Comparison of ENCODE assay signal across 36 cellular contexts in the genomic region with DNA sequence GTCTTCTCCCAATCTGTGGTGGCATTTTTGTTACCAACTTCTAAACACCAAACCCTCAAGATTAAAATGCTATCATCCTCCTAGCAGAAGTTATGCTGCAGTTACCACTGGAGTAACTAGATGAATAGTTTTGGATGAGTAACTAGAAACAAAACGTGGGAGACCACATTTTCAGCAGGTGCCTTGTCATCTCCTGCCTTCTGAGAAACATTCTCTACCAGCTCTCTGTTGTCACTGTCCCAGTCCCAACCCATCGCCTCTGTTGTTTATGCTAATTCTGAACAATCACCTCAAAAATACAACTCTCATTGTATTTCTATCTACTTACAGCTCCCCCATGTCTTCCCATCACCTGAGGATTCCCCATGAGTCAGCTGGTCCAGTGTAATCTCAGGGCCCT.
"Had no signal": no experiment of that assay in that cellular context is flagged by ENCODE, and none has a peak within 500 bp of the region (broad histone marks: within the 10 kb centered on the region; RNA-seq: fewer than 3 reads in every experiment).

No MANE protein-coding gene starts in this region.

- H3K4me3 ChIP-seq: adrenal gland, ascending aorta, body of pancreas, breast epithelium, cardiac muscle cell had no signal

- H3K9me3 ChIP-seq: adrenal gland, ascending aorta, body of pancreas, breast epithelium had no signal

- H3K4me1 Mint-ChIP-seq: activated naive CD4-positive, alpha-beta T cell treated with anti-CD3 and anti-CD28 coated beads, Interleukin-2, amount 10 ng/mL, durations not matched to agents 7 days and 5 days; activated naive CD4-positive, alpha-beta T cell treated with anti-CD3 and anti-CD28 coated beads, Interleukin-2, amount 50 U/mL, for 24 hours; activated naive CD8-positive, alpha-beta T cell treated with anti-CD3 and anti-CD28 coated beads for 36 hours; activated naive CD8-positive, alpha-beta T cell treated with anti-CD3 and anti-CD28 coated beads, Interleukin-2, amount 10 ng/mL, durations not matched to agents 7 days and 5 days; activated naive CD8-positive, alpha-beta T cell treated with anti-CD3 and anti-CD28 coated beads, Interleukin-2, amount 50 U/mL, for 24 hours; activated T-helper 17 cell treated with anti-CD3 and anti-CD28 coated beads, Interleukin-2, amount 50 U/mL, for 72 hours; brain; central memory CD8-positive, alpha-beta T cell had no signal

- H3K36me3 Mint-ChIP-seq: activated naive CD4-positive, alpha-beta T cell treated with anti-CD3 and anti-CD28 coated beads, Interleukin-2, amount 10 ng/mL, durations not matched to agents 7 days and 5 days; activated naive CD4-positive, alpha-beta T cell treated with anti-CD3 and anti-CD28 coated beads, Interleukin-2, amount 50 U/mL, for 24 hours; activated naive CD8-positive, alpha-beta T cell; activated naive CD8-positive, alpha-beta T cell treated with anti-CD3 and anti-CD28 coated beads for 36 hours; activated naive CD8-positive, alpha-beta T cell treated with anti-CD3 and anti-CD28 coated beads, Interleukin-2, amount 10 ng/mL, durations not matched to agents 7 days and 5 days; brain had no signal

- H3K4me3 Mint-ChIP-seq: activated naive CD4-positive, alpha-beta T cell treated with anti-CD3 and anti-CD28 coated beads for 36 hours; activated naive CD4-positive, alpha-beta T cell treated with anti-CD3 and anti-CD28 coated beads, Interleukin-2, amount 10 ng/mL, durations not matched to agents 7 days and 5 days; activated naive CD4-positive, alpha-beta T cell treated with anti-CD3 and anti-CD28 coated beads, Interleukin-2, amount 50 U/mL, for 24 hours; activated naive CD8-positive, alpha-beta T cell; activated naive CD8-positive, alpha-beta T cell treated with anti-CD3 and anti-CD28 coated beads for 36 hours; activated naive CD8-positive, alpha-beta T cell treated with anti-CD3 and anti-CD28 coated beads, Interleukin-2, amount 10 ng/mL, durations not matched to agents 7 days and 5 days; activated naive CD8-positive, alpha-beta T cell treated with anti-CD3 and anti-CD28 coated beads, Interleukin-2, amount 50 U/mL, for 24 hours; activated T-cell treated with anti-CD3 and anti-CD28 coated beads, Interleukin-2, amount 50 U/mL, for 24 hours; activated T-cell treated with anti-CD3 and anti-CD28 coated beads, Interleukin-2, amount 50 U/mL, for 4 hours; activated T-cell treated with anti-CD3 and anti-CD28 coated beads, Interleukin-2, amount 50 U/mL, for 72 hours; activated T-helper 1 cell treated with anti-CD3 and anti-CD28 coated beads, Interleukin-12 subunit alpha, Interleukin-12 subunit beta, Interleukin-2, Interleukin-4 antibody, amounts not matched to agents 30 ng/mL and 10 ng/mL and 1 ng/mL, durations not matched to agents 14 hours and 24 hours and 36 hours; activated T-helper 17 cell treated with anti-CD3 and anti-CD28 coated beads, Interleukin-2, amount 50 U/mL, for 72 hours; brain; central memory CD8-positive, alpha-beta T cell had no signal

- ATAC-seq: activated naive CD4-positive, alpha-beta T cell treated with anti-CD3 and anti-CD28 coated beads, Interleukin-2, amount 50 U/mL, for 72 hours; activated naive CD8-positive, alpha-beta T cell treated with anti-CD3 and anti-CD28 coated beads, Interleukin-2, amount 50 U/mL, for 24 hours; activated T-cell treated with anti-CD3 and anti-CD28 coated beads, Interleukin-2, amount 50 U/mL, for 4 hours; activated T-cell treated with anti-CD3 and anti-CD28 coated beads, Interleukin-2, amount 50 U/mL, for 72 hours; activated T-helper 17 cell treated with anti-CD3 and anti-CD28 coated beads, Interleukin-2, amount 50 U/mL, for 72 hours; body of pancreas had no signal

- H3K27ac ChIP-seq: adrenal gland, ascending aorta, body of pancreas, brain microvascular endothelial cell, breast epithelium, cardiac muscle cell had no signal

- H3K36me3 ChIP-seq: adrenal gland, ascending aorta, brain microvascular endothelial cell, breast epithelium, cardiac muscle cell had no signal

- H3K4me1 ChIP-seq: adrenal gland, ascending aorta, body of pancreas, breast epithelium had no signal

- H3K27ac Mint-ChIP-seq: activated naive CD4-positive, alpha-beta T cell treated with anti-CD3 and anti-CD28 coated beads for 36 hours; activated naive CD4-positive, alpha-beta T cell treated with anti-CD3 and anti-CD28 coated beads, Interleukin-2, amount 10 ng/mL, durations not matched to agents 7 days and 5 days; activated naive CD4-positive, alpha-beta T cell treated with anti-CD3 and anti-CD28 coated beads, Interleukin-2, amount 50 U/mL, for 24 hours; activated naive CD4-positive, alpha-beta T cell treated with anti-CD3 and anti-CD28 coated beads, Interleukin-2, amount 50 U/mL, for 72 hours; activated naive CD8-positive, alpha-beta T cell; activated naive CD8-positive, alpha-beta T cell treated with anti-CD3 and anti-CD28 coated beads for 36 hours; activated naive CD8-positive, alpha-beta T cell treated with anti-CD3 and anti-CD28 coated beads, Interleukin-2, amount 10 ng/mL, durations not matched to agents 7 days and 5 days; activated naive CD8-positive, alpha-beta T cell treated with anti-CD3 and anti-CD28 coated beads, Interleukin-2, amount 50 U/mL, for 24 hours; activated T-cell treated with anti-CD3 and anti-CD28 coated beads, Interleukin-2, amount 50 U/mL, for 24 hours; activated T-cell treated with anti-CD3 and anti-CD28 coated beads, Interleukin-2, amount 50 U/mL, for 72 hours; activated T-helper 1 cell treated with anti-CD3 and anti-CD28 coated beads, Interleukin-12 subunit alpha, Interleukin-12 subunit beta, Interleukin-2, Interleukin-4 antibody, amounts not matched to agents 30 ng/mL and 10 ng/mL and 1 ng/mL, durations not matched to agents 14 hours and 24 hours and 36 hours; activated T-helper 17 cell treated with anti-CD3 and anti-CD28 coated beads, Interleukin-2, amount 50 U/mL, for 72 hours; activated T-helper 2 cell treated with anti-CD3 and anti-CD28 coated beads, Interferon-gamma antibody, Interleukin-2, Interleukin-4, amounts not matched to agents 10 μg/mL and 5 μg/mL and 100 μg/mL, durations not matched to agents 14 hours and 24 hours and 36 hours; brain had no signal

- H3K27me3 Mint-ChIP-seq: activated naive CD4-positive, alpha-beta T cell treated with anti-CD3 and anti-CD28 coated beads, Interleukin-2, amount 10 ng/mL, durations not matched to agents 7 days and 5 days; activated naive CD4-positive, alpha-beta T cell treated with anti-CD3 and anti-CD28 coated beads, Interleukin-2, amount 50 U/mL, for 24 hours; activated naive CD8-positive, alpha-beta T cell; activated naive CD8-positive, alpha-beta T cell treated with anti-CD3 and anti-CD28 coated beads for 36 hours; activated naive CD8-positive, alpha-beta T cell treated with anti-CD3 and anti-CD28 coated beads, Interleukin-2, amount 10 ng/mL, durations not matched to agents 7 days and 5 days; activated naive CD8-positive, alpha-beta T cell treated with anti-CD3 and anti-CD28 coated beads, Interleukin-2, amount 50 U/mL, for 24 hours; activated T-cell treated with anti-CD3 and anti-CD28 coated beads, Interleukin-2, amount 50 U/mL, for 24 hours; activated T-helper 17 cell treated with anti-CD3 and anti-CD28 coated beads, Interleukin-2, amount 50 U/mL, for 72 hours; brain; central memory CD8-positive, alpha-beta T cell had no signal

- DNase-seq: activated effector memory CD4-positive, alpha-beta T cell treated with anti-CD3 and anti-CD28 coated beads, Interleukin-2, amount 50 U/mL, for 16 hours; activated effector memory CD4-positive, alpha-beta T cell treated with Interleukin-2 at 50 U/mL for 16 hours; activated gamma-delta T cell; activated gamma-delta T cell treated with Interleukin-2 at 50 U/mL for 16 hours; activated naive CD4-positive, alpha-beta T cell; activated naive CD4-positive, alpha-beta T cell treated with anti-CD3 and anti-CD28 coated beads for 36 hours; activated naive CD4-positive, alpha-beta T cell treated with anti-CD3 and anti-CD28 coated beads, Interleukin-2, amount 10 ng/mL, durations not matched to agents 7 days and 5 days; activated naive CD4-positive, alpha-beta T cell treated with anti-CD3 and anti-CD28 coated beads, Interleukin-2, amount 50 U/mL, for 16 hours; activated naive CD4-positive, alpha-beta T cell treated with Interleukin-2 at 50 U/mL for 16 hours; activated naive CD8-positive, alpha-beta T cell treated with anti-CD3 and anti-CD28 coated beads for 36 hours; activated naive CD8-positive, alpha-beta T cell treated with anti-CD3 and anti-CD28 coated beads, Interleukin-2, amount 10 ng/mL, durations not matched to agents 7 days and 5 days; activated naive CD8-positive, alpha-beta T cell treated with anti-CD3 and anti-CD28 coated beads, Interleukin-2, amount 50 U/mL, for 24 hours; activated T-cell treated with anti-CD3 and anti-CD28 coated beads, Interleukin-2, amount 50 U/mL, for 24 hours; activated T-cell treated with anti-CD3 and anti-CD28 coated beads, Interleukin-2, amount 50 U/mL, for 4 hours; activated T-cell treated with anti-CD3 and anti-CD28 coated beads, Interleukin-2, amount 50 U/mL, for 72 hours; adrenal gland; amniotic stem cell; amygdala; anterior cingulate cortex; aorta; body of pancreas; brain microvascular endothelial cell; caudate nucleus; central memory CD4-positive, alpha-beta T cell; cerebellar nuclear complex had no signal

- H3K27me3 ChIP-seq: adrenal gland, ascending aorta, body of pancreas, brain microvascular endothelial cell, breast epithelium, cardiac muscle cell had no signal
